In the genomic region with DNA sequence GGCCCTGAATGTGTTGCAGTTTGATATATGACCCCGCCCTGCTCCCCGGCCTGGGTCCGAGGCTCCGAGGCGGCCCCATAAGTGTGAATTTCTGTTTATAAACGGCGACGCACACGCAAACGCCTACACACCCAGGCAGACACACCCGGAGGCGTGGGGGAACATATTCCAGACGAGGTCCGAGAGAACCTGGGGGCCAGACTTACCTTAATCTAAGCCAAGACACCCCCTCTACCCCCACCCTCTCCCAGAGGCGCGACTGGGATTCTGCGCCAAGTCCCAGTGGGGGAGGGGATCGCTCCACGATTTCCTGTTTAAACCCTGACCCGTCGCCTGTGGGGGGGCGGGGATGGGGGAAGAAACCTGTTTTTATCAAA, we compare ENCODE assay signal across 8 cellular contexts. TPM values are rescaled to one million over a fixed set of nuclear protein-coding genes. Genes with fewer than 3 reads are reported as not detected.
DNase-seq lines count a peak whose midpoint lies in the region; ATAC-seq and FAIRE-seq lines count a peak whose summit lies in the region.

No MANE protein-coding gene starts in this region.

- H3K36me3 Mint-ChIP-seq in activated naive CD8-positive, alpha-beta T cell, result no peaks in the 10 kb centered on the region
- H3K36me3 Mint-ChIP-seq in activated naive CD8-positive, alpha-beta T cell treated with anti-CD3 and anti-CD28 coated beads for 36 hours, result peaks cover 2% of the 10 kb centered on the region

- in situ Hi-C loops in SK-MEL-5 (cut with HindIII; ENCODE audit: low pct_unique_long_range_greater_than_20kb, low sequenced_read_pairs), result no loop called here

- FAIRE-seq in urothelium cell line (lab: Jason Lieb, UNC), result no peak

- no peak for DNase-seq in activated naive CD8-positive, alpha-beta T cell treated with anti-CD3 and anti-CD28 coated beads for 36 hours
- DNase-seq in SK-MEL-5 (ENCODE audit: low read depth, low spot score) (peak; percentile 70), islet precursor cell (peak; percentile 77), urothelium cell line (ENCODE audit: low spot score) (peak; percentile 76), DMS 273 (lab: John Stamatoyannopoulos, UW; ENCODE audit: unreplicated experiment) (no peak), SW480 (ENCODE audit: low spot score) (no peak)

- H3K4me3 Mint-ChIP-seq in activated naive CD8-positive, alpha-beta T cell, result peak overlapping the region; percentile 57
- no peak overlapping the region for H3K4me3 Mint-ChIP-seq in activated naive CD8-positive, alpha-beta T cell treated with anti-CD3 and anti-CD28 coated beads for 36 hours

- peaks cover 18% of the 10 kb centered on the region for H3K4me1 Mint-ChIP-seq in activated naive CD8-positive, alpha-beta T cell (ENCODE audit: low read depth)
- peaks cover 23% of the 10 kb centered on the region for H3K4me1 Mint-ChIP-seq in activated naive CD8-positive, alpha-beta T cell treated with anti-CD3 and anti-CD28 coated beads for 36 hours

- no peaks in the 10 kb centered on the region for H3K9me3 Mint-ChIP-seq in activated naive CD8-positive, alpha-beta T cell (ENCODE audit: low read depth)
- H3K9me3 Mint-ChIP-seq in activated naive CD8-positive, alpha-beta T cell treated with anti-CD3 and anti-CD28 coated beads for 36 hours, result no peaks in the 10 kb centered on the region

- H3K27ac Mint-ChIP-seq in activated naive CD8-positive, alpha-beta T cell, result no peak overlapping the region
- no peak overlapping the region for H3K27ac Mint-ChIP-seq in activated naive CD8-positive, alpha-beta T cell treated with anti-CD3 and anti-CD28 coated beads for 36 hours

- peaks cover 29% of the 10 kb centered on the region for H3K27me3 Mint-ChIP-seq in activated naive CD8-positive, alpha-beta T cell
- H3K27me3 Mint-ChIP-seq in activated naive CD8-positive, alpha-beta T cell treated with anti-CD3 and anti-CD28 coated beads for 36 hours, result peaks cover 90% of the 10 kb centered on the region

- no peak for ATAC-seq in GM18868 (IDR thresholded peaks at IDR 0.05; ENCODE audit: unreplicated experiment)

RNA-seq across cellular contexts. Expression of gene HOXC6, which starts 9.6 kb away (rescaled TPM):
- not detected for total RNA-seq in activated naive CD8-positive, alpha-beta T cell treated with anti-CD3 and anti-CD28 coated beads for 36 hours
- 1.5 and 2.1 TPM in 2 replicates for total RNA-seq in SK-MEL-5 (2014; rRNA removed; shearing (Covaris generic))
- polyA plus RNA-seq in SK-MEL-5 (2015; cell fraction: cytosol; rRNA removed), result 8.4 and 10.3 TPM in 2 replicates
- 4.1 and 13.3 TPM in 2 replicates for polyA plus RNA-seq in SK-MEL-5 (2015; cell fraction: nucleus; rRNA removed)

RNA-seq across cellular contexts. Expression of gene HOXC8, which starts 9.8 kb away (rescaled TPM):
- not detected for total RNA-seq in activated naive CD8-positive, alpha-beta T cell treated with anti-CD3 and anti-CD28 coated beads for 36 hours
- total RNA-seq in SK-MEL-5 (2014; rRNA removed; shearing (Covaris generic)), result 1.0 and 1.1 TPM in 2 replicates
- polyA plus RNA-seq in SK-MEL-5 (2015; cell fraction: cytosol; rRNA removed), result 4.2 and 5.3 TPM in 2 replicates
- 6.3 and 7.8 TPM in 2 replicates for polyA plus RNA-seq in SK-MEL-5 (2015; cell fraction: nucleus; rRNA removed)

RNA-seq across cellular contexts. Expression of gene HOXC5, which starts 14.3 kb away (rescaled TPM):
- total RNA-seq in activated naive CD8-positive, alpha-beta T cell treated with anti-CD3 and anti-CD28 coated beads for 36 hours, result not detected
- total RNA-seq in SK-MEL-5 (2014; rRNA removed; shearing (Covaris generic)), result not detected in 2 replicates
- polyA plus RNA-seq in SK-MEL-5 (2015; cell fraction: cytosol; rRNA removed), result not detected in 2 replicates
- polyA plus RNA-seq in SK-MEL-5 (2015; cell fraction: nucleus; rRNA removed), result not detected in 2 replicates

RNA-seq across cellular contexts. Expression of gene HOXC9, which starts 18.6 kb away (rescaled TPM):
- total RNA-seq in activated naive CD8-positive, alpha-beta T cell treated with anti-CD3 and anti-CD28 coated beads for 36 hours, result not detected
- total RNA-seq in SK-MEL-5 (2014; rRNA removed; shearing (Covaris generic)), result 7.2 and 9.4 TPM in 2 replicates
- polyA plus RNA-seq in SK-MEL-5 (2015; cell fraction: cytosol; rRNA removed), result 12.0 and 14.2 TPM in 2 replicates
- polyA plus RNA-seq in SK-MEL-5 (2015; cell fraction: nucleus; rRNA removed), result 0.28 and 1.6 TPM in 2 replicates

RNA-seq across cellular contexts. Expression of gene HOXC10, which starts 33.6 kb away (rescaled TPM):
- not detected for total RNA-seq in activated naive CD8-positive, alpha-beta T cell treated with anti-CD3 and anti-CD28 coated beads for 36 hours
- total RNA-seq in SK-MEL-5 (2014; rRNA removed; shearing (Covaris generic)), result 0.45 and 0.53 TPM in 2 replicates
- 4.3 and 6.6 TPM in 2 replicates for polyA plus RNA-seq in SK-MEL-5 (2015; cell fraction: cytosol; rRNA removed)
- 1.7 and 2.5 TPM in 2 replicates for polyA plus RNA-seq in SK-MEL-5 (2015; cell fraction: nucleus; rRNA removed)

Comparison
In these comparisons a context has a peak if more than half of its experiments do, and no peak if none do; other contexts are left out.
1. DNase-seq: peak in SK-MEL-5 (single experiment), islet precursor cell (single experiment) and urothelium cell line (single experiment); none in activated naive CD8-positive, alpha-beta T cell treated with anti-CD3 and anti-CD28 coated beads for 36 hours (single experiment), DMS 273 (single experiment) and SW480 (single experiment).